Comparison of ENCODE assay signal across 15 cellular contexts in the genomic region with DNA sequence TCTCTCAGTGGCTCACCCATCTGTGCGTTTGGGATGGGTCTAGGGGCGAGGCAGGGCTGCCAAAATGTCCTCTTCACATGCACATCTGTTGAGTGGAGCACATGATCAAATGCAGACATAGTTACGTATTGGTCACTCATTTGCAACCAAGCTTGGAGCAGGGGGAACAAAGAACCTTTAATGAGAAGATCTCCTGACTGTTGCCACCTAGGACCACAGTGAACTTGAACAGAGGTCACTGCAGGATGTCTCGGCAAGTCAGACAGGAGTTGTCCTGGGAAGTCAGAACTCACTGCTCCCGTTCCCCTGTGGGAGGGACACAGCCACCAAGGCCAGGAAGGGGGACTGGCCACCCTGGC.
DNase-seq lines count a peak whose midpoint lies in the region; ATAC-seq and TF ChIP-seq lines count a peak whose summit lies in the region.
"Had no signal": no experiment of that assay in that cellular context is flagged by ENCODE, and none has a peak within 500 bp of the region (broad histone marks: within the 10 kb centered on the region; RNA-seq: fewer than 3 reads in every experiment).

No MANE protein-coding gene starts in this region.

- H3K9me3 ChIP-seq in A673 (ENCODE audit: low read depth, low read length, poor library complexity, severe bottlenecking), result no peaks in the 10 kb centered on the region
- H3K9me3 ChIP-seq: right atrium auricular region, vagina had no signal

- no peak overlapping the region for H3K23ac ChIP-seq in mesendoderm (ENCODE audit: low read length)

- H3K4me1 ChIP-seq in A673 (ENCODE audit: insufficient read depth, low read length, poor library complexity, severe bottlenecking), result peaks cover 42% of the 10 kb centered on the region
- peaks cover 28% of the 10 kb centered on the region for H3K4me1 ChIP-seq in GM23338 (ENCODE audit: insufficient read depth)
- H3K4me1 ChIP-seq in mesendoderm (ENCODE audit: control insufficient read depth, low read depth, low read length), result peaks cover 7% of the 10 kb centered on the region

- no peaks in the 10 kb centered on the region for H3K9me3 Mint-ChIP-seq in GM23338
- H3K9me3 Mint-ChIP-seq in dendritic cell treated with granulocyte-macrophage colony-stimulating factor and Interleukin-4, amounts not matched to agents 40 ng/mL and 50 ng/mL, for 4 days, result no peaks in the 10 kb centered on the region
- H3K9me3 Mint-ChIP-seq: activated T-helper 1 cell treated with anti-CD3 and anti-CD28 coated beads, Interleukin-12 subunit alpha, Interleukin-12 subunit beta, Interleukin-2, Interleukin-4 antibody, amounts not matched to agents 30 ng/mL and 10 ng/mL and 1 ng/mL, durations not matched to agents 14 hours and 24 hours and 36 hours; endodermal cell; IgD-negative memory B cell; stimulated activated naive CD8-positive, alpha-beta T cell treated with anti-CD3 and anti-CD28 coated beads, Interleukin-15, amount 100 ng/mL, for 72 hours had no signal

- H3K4me1 Mint-ChIP-seq in GM23338, result peaks cover 38% of the 10 kb centered on the region
- peaks cover 80% of the 10 kb centered on the region for H3K4me1 Mint-ChIP-seq in dendritic cell treated with granulocyte-macrophage colony-stimulating factor and Interleukin-4, amounts not matched to agents 40 ng/mL and 50 ng/mL, for 4 days (ENCODE audit: low read depth)

- no peak overlapping the region for H2AK5ac ChIP-seq in mesendoderm (ENCODE audit: low read length)

- H3K79me2 ChIP-seq in GM23338 (replicated peaks; ENCODE audit: insufficient read depth) (no peaks in the 10 kb centered on the region), mesendoderm (ENCODE audit: control insufficient read depth, insufficient read depth, low read length) (no peaks in the 10 kb centered on the region)

- H4K5ac ChIP-seq in mesendoderm (ENCODE audit: low read length), result no peak overlapping the region

- DNase-seq in A673 (ENCODE audit: low spot score) (no peak), GM23338 (ENCODE audit: low spot score) (no peak), mesendoderm (no peak), NAMALWA (ENCODE audit: low spot score) (no peak), cerebellar cortex (ENCODE audit: low spot score) (no peak)
- no peak for DNase-seq in NK-92 treated with Interleukin-12 subunit alpha and Interleukin-12 subunit beta, amount 100 ng/mL, for 24 hours (lab: John Stamatoyannopoulos, UW)
- no peak for DNase-seq in stimulated activated naive CD4-positive, alpha-beta T cell (lab: John Stamatoyannopoulos, UW)
- DNase-seq: endodermal cell; GM23248; stimulated activated naive CD8-positive, alpha-beta T cell treated with anti-CD3 and anti-CD28 coated beads, Interleukin-15, amount 100 ng/mL, for 72 hours had no signal

- no peak overlapping the region for H3K4me3 Mint-ChIP-seq in GM23338
- H3K4me3 Mint-ChIP-seq in dendritic cell treated with granulocyte-macrophage colony-stimulating factor and Interleukin-4, amounts not matched to agents 40 ng/mL and 50 ng/mL, for 4 days, result no peak overlapping the region
- H3K4me3 Mint-ChIP-seq: activated T-helper 1 cell treated with anti-CD3 and anti-CD28 coated beads, Interleukin-12 subunit alpha, Interleukin-12 subunit beta, Interleukin-2, Interleukin-4 antibody, amounts not matched to agents 30 ng/mL and 10 ng/mL and 1 ng/mL, durations not matched to agents 14 hours and 24 hours and 36 hours; endodermal cell; stimulated activated naive CD8-positive, alpha-beta T cell treated with anti-CD3 and anti-CD28 coated beads, Interleukin-15, amount 100 ng/mL, for 72 hours had no signal

- peaks cover 15% of the 10 kb centered on the region for H3K36me3 ChIP-seq in A673 (ENCODE audit: insufficient read depth, low read length, poor library complexity, severe bottlenecking)
- no peaks in the 10 kb centered on the region for H3K36me3 ChIP-seq in GM23338 (ENCODE audit: insufficient read depth)
- peaks cover 2% of the 10 kb centered on the region for H3K36me3 ChIP-seq in mesendoderm (ENCODE audit: control insufficient read depth, insufficient read depth, low read length)

- ATAC-seq in GM23338, result no peak

- H3K18ac ChIP-seq in mesendoderm (ENCODE audit: low read length), result no peak overlapping the region

- peaks cover 6% of the 10 kb centered on the region for H3K79me1 ChIP-seq in mesendoderm (ENCODE audit: low read length)

- no peak overlapping the region for H2BK5ac ChIP-seq in mesendoderm (ENCODE audit: low read length)

- H3K4me2 ChIP-seq in GM23338 (no peak overlapping the region), mesendoderm (ENCODE audit: low read length) (no peak overlapping the region)

- TF ChIP-seq CTCF in A673 (conservative IDR thresholded peaks at IDR 0.05; ENCODE audit: low read depth, low read length) (no peak), GM23338 (conservative IDR thresholded peaks at IDR 0.05; ENCODE audit: low read depth in 2 of 2) (no peak)

- H3K4me3 ChIP-seq in A673 (ENCODE audit: low read depth, low read length, poor library complexity, severe bottlenecking) (no peak overlapping the region), GM23338 (no peak overlapping the region), mesendoderm (ENCODE audit: low read length) (no peak overlapping the region)
- H3K4me3 ChIP-seq: GM23248, right atrium auricular region, vagina had no signal

- BruUV-seq in A673 (replicated peaks; lab: Mats Ljungman, UMichigan), result no TSS peak

- no peaks in the 10 kb centered on the region for H4K20me1 ChIP-seq in GM23338 (replicated peaks; ENCODE audit: insufficient read depth)

- peaks cover 12% of the 10 kb centered on the region for H3K27me3 Mint-ChIP-seq in GM23338 (ENCODE audit: insufficient read depth, low read depth, poor library complexity)
- H3K27me3 Mint-ChIP-seq in dendritic cell treated with granulocyte-macrophage colony-stimulating factor and Interleukin-4, amounts not matched to agents 40 ng/mL and 50 ng/mL, for 4 days, result no peaks in the 10 kb centered on the region
- H3K27me3 Mint-ChIP-seq: IgD-negative memory B cell; stimulated activated naive CD8-positive, alpha-beta T cell treated with anti-CD3 and anti-CD28 coated beads, Interleukin-15, amount 100 ng/mL, for 72 hours had no signal

- peak overlapping the region; percentile 35 for H3K56ac ChIP-seq in mesendoderm (ENCODE audit: low read length)

- H3K27ac ChIP-seq in A673 (ENCODE audit: low read depth, low read length, poor library complexity, severe bottlenecking) (peak overlapping the region; percentile 58), GM23338 (ENCODE audit: low read depth) (no peak overlapping the region), mesendoderm (ENCODE audit: low read depth, low read length) (no peak overlapping the region)
- H3K27ac ChIP-seq: vagina had no signal

- no CpG with 5 or more reads among the region's 5 CpGs for WGBS in mesendoderm (ENCODE audit: extremely low coverage, insufficient coverage, low lambda C conversion rate)

- H3K27ac Mint-ChIP-seq in GM23338, result peak overlapping the region; percentile 74
- peak overlapping the region; percentile 34 for H3K27ac Mint-ChIP-seq in dendritic cell treated with granulocyte-macrophage colony-stimulating factor and Interleukin-4, amounts not matched to agents 40 ng/mL and 50 ng/mL, for 4 days
- H3K27ac Mint-ChIP-seq: activated T-helper 1 cell treated with anti-CD3 and anti-CD28 coated beads, Interleukin-12 subunit alpha, Interleukin-12 subunit beta, Interleukin-2, Interleukin-4 antibody, amounts not matched to agents 30 ng/mL and 10 ng/mL and 1 ng/mL, durations not matched to agents 14 hours and 24 hours and 36 hours; endodermal cell had no signal

- no peaks in the 10 kb centered on the region for H3K9me2 ChIP-seq in GM23338 (ENCODE audit: insufficient read depth)

- H3K27me3 ChIP-seq in A673 (replicated peaks; ENCODE audit: insufficient read depth, low read depth, low read length, poor library complexity) (no peaks in the 10 kb centered on the region), GM23338 (ENCODE audit: insufficient read depth) (no peaks in the 10 kb centered on the region), mesendoderm (ENCODE audit: insufficient read depth, low read length, poor library complexity) (no peaks in the 10 kb centered on the region)
- H3K27me3 ChIP-seq: right atrium auricular region, vagina had no signal

- H4K8ac ChIP-seq in mesendoderm (ENCODE audit: low read depth, low read length), result no peak overlapping the region

- H2BK15ac ChIP-seq in mesendoderm (replicated peaks; ENCODE audit: low read depth), result no peak overlapping the region

- no peaks in the 10 kb centered on the region for H3F3A ChIP-seq in GM23338 (replicated peaks; ENCODE audit: low read depth)

- intact Hi-C loops in A673 (cut with micrococcal nuclease; ENCODE audit: unreplicated experiment), result no loop called here
- intact Hi-C loops in dendritic cell treated with granulocyte-macrophage colony-stimulating factor and Interleukin-4, amounts not matched to agents 40 ng/mL and 50 ng/mL, for 4 days (cut with micrococcal nuclease), result no loop called here

- POLR2A ChIA-PET in A673 (lab: Charles Lee; ENCODE audit: low non-redundant PET), result no interaction called here

- peaks cover 6% of the 10 kb centered on the region; the same call in 2 of the 3 replicates for H3K36me3 Mint-ChIP-seq in GM23338 (ENCODE audit: low read depth)
- peaks cover 96% of the 10 kb centered on the region for H3K36me3 Mint-ChIP-seq in dendritic cell treated with granulocyte-macrophage colony-stimulating factor and Interleukin-4, amounts not matched to agents 40 ng/mL and 50 ng/mL, for 4 days (ENCODE audit: low read depth)

- no peak overlapping the region for H2AFZ ChIP-seq in GM23338
- H2AFZ ChIP-seq: GM23248 had no signal

- no peak overlapping the region for H3K4ac ChIP-seq in mesendoderm (ENCODE audit: low read depth, low read length)

- H2BK120ac ChIP-seq in mesendoderm (ENCODE audit: low read depth, low read length), result no peak overlapping the region

- H3K9ac ChIP-seq in mesendoderm (ENCODE audit: low read length), result no peak overlapping the region
- H3K9ac ChIP-seq: GM23248 had no signal

- CTCF ChIA-PET in A673 (lab: Charles Lee), result interaction anchor here (0.7 kb wide), 1 partner anchor 204 kb away, joined by 3 read pairs; no protein-coding TSS in a partner anchor
